Comparison of ENCODE assay signal across 8 cellular contexts in the genomic region with DNA sequence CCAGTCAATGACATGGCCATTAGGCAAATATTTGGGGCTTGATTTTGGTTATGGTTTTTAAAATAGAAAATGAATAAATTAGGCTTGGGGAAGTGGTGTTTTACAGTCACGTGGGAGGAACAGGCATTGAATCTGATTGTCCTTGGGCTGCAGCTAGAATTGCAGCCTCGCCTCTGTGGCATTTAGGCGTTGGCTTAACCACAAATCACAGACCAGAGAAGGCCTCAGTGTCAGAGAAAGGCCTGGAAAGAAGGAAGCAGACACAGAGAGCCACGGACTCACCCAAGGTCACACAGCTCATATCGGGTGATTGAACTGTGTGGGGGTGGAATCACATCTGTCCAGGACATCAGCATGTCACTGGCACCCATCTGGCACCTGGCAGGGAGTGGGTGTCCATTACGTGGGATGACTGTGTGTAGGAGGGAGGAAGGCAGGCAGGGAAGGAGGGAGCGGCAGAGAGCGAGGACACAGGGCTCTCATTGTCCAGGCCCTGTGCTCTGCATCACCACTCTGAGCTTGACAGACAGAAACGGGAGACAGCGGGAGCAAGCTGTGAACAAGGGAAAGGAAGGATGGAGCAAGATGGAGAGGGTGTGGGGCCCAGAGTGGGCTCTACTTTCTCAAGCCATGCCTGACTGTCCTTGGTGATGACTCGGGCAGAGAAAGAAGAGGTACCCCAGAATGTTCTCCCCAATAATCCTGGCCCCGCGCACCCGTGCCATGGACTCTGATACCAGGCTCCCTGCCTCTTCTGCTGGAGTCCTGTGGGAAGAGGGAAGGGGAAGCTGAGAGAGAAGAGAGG.
DNase-seq lines count a peak whose midpoint lies in the region; ATAC-seq and TF ChIP-seq lines count a peak whose summit lies in the region.

No MANE protein-coding gene starts in this region.

- H3K27ac ChIP-seq in neural progenitor cell: no peak overlapping the region

- H3K9me3 Mint-ChIP-seq in endothelial cell (ENCODE audit: unreplicated experiment) (no peaks in the 10 kb centered on the region), neural progenitor cell (peaks cover 3% of the 10 kb centered on the region)

- H3K36me3 Mint-ChIP-seq in endothelial cell (ENCODE audit: low read depth, unreplicated experiment): peaks cover 3% of the 10 kb centered on the region
- H3K36me3 Mint-ChIP-seq in neural progenitor cell: no peaks in the 10 kb centered on the region

- H3K27ac Mint-ChIP-seq in endothelial cell (ENCODE audit: unreplicated experiment) (peak overlapping the region; percentile 22), neural progenitor cell (peak overlapping the region; percentile 75)

- no peak overlapping the region for H3K9ac ChIP-seq in neural progenitor cell

- H3K9me3 ChIP-seq in neural progenitor cell (ENCODE audit: low read depth): no peaks in the 10 kb centered on the region

- peaks cover 20% of the 10 kb centered on the region for H3K4me1 ChIP-seq in neural progenitor cell

- H3K4me3 ChIP-seq in neural progenitor cell: no peak overlapping the region

- H3K36me3 ChIP-seq in neural progenitor cell: no peaks in the 10 kb centered on the region

- peak overlapping the region; percentile 32 for H2AFZ ChIP-seq in neural progenitor cell (replicated peaks)

- H4K20me1 ChIP-seq in neural progenitor cell (ENCODE audit: low read depth): no peaks in the 10 kb centered on the region

- ATAC-seq in GM21619 (IDR thresholded peaks at IDR 0.05; ENCODE audit: unreplicated experiment): no peak

- peaks cover 28% of the 10 kb centered on the region for H3K4me1 Mint-ChIP-seq in endothelial cell (ENCODE audit: unreplicated experiment)
- H3K4me1 Mint-ChIP-seq in neural progenitor cell: peaks cover 25% of the 10 kb centered on the region

- TF ChIP-seq CTCF in endothelial cell (IDR thresholded peaks at IDR 0.05; ENCODE audit: unreplicated experiment) (no peak), neural progenitor cell (IDR thresholded peaks at IDR 0.05) (no peak)

- H3K4me3 Mint-ChIP-seq in endothelial cell (ENCODE audit: unreplicated experiment) (no peak overlapping the region), neural progenitor cell (no peak overlapping the region)

- H3K4me2 ChIP-seq in neural progenitor cell: peak overlapping the region; percentile 19

- no peaks in the 10 kb centered on the region for H3K79me2 ChIP-seq in neural progenitor cell (ENCODE audit: low read depth)

- DNase-seq in EH (ENCODE audit: low read depth) (peak; percentile 78), NCI-H524 treated with DMSO at 0.1 percent for 48 hours (lab: John Stamatoyannopoulos, UW) (peak; percentile 16), endothelial cell (ENCODE audit: low spot score) (no peak), neural progenitor cell (ENCODE audit: low spot score) (no peak), RPMI8226 (no peak), NCI-H1417 (lab: John Stamatoyannopoulos, UW) (no peak), NCI-H1930 (lab: John Stamatoyannopoulos, UW) (no peak)

- H3F3A ChIP-seq in neural progenitor cell (ENCODE audit: low read depth): peaks cover 20% of the 10 kb centered on the region

- H3K27me3 Mint-ChIP-seq in endothelial cell (ENCODE audit: unreplicated experiment): peaks cover 3% of the 10 kb centered on the region
- peaks cover 19% of the 10 kb centered on the region for H3K27me3 Mint-ChIP-seq in neural progenitor cell (ENCODE audit: insufficient read depth, low read depth)

- H3K27me3 ChIP-seq in neural progenitor cell: no peaks in the 10 kb centered on the region

Comparison
In these comparisons a context has a peak if more than half of its experiments do, and no peak if none do; other contexts are left out.
1. DNase-seq: peak in EH (single experiment) and NCI-H524 treated with DMSO at 0.1 percent for 48 hours (single experiment); none in endothelial cell (single experiment), neural progenitor cell (single experiment), RPMI8226 (single experiment), NCI-H1417 (0 of 3) and NCI-H1930 (0 of 2).